Comparison of ENCODE assay signal across 9 cellular contexts in genomic region chr1:60874703-60875102, GRCh38.
DNase-seq lines count a peak whose midpoint lies in the region; FAIRE-seq and TF ChIP-seq lines count a peak whose summit lies in the region.
"Had no signal": no experiment of that assay in that cellular context is flagged by ENCODE, and none has a peak within 500 bp of the region (broad histone marks: within the 10 kb centered on the region; RNA-seq: fewer than 3 reads in every experiment).

No MANE protein-coding gene starts in this region.

- no peaks in the 10 kb centered on the region for H3K9me3 Mint-ChIP-seq in activated CD4-positive, alpha-beta T cell treated with anti-CD3 and anti-CD28 coated beads, Interleukin-2, amount 10 ng/mL, durations not matched to agents 7 days and 5 days

- peaks cover 9% of the 10 kb centered on the region for H3K4me1 ChIP-seq in smooth muscle cell (ENCODE audit: low read depth)

- no peak overlapping the region for H2AFZ ChIP-seq in smooth muscle cell (ENCODE audit: low read depth)

- H3K79me2 ChIP-seq in smooth muscle cell (ENCODE audit: low read depth): no peaks in the 10 kb centered on the region

- no peaks in the 10 kb centered on the region for H4K20me1 ChIP-seq in smooth muscle cell (ENCODE audit: low read depth)

- H3K9ac ChIP-seq in smooth muscle cell (ENCODE audit: low read depth): no peak overlapping the region

- H3K4me3 ChIP-seq in epithelial cell of proximal tubule (ENCODE audit: low read depth, low read length) (no peak overlapping the region), smooth muscle cell (no peak overlapping the region)

- H3K27ac Mint-ChIP-seq in activated CD4-positive, alpha-beta T cell treated with anti-CD3 and anti-CD28 coated beads, Interleukin-2, amount 10 ng/mL, durations not matched to agents 7 days and 5 days: no peak overlapping the region

- H3K4me3 Mint-ChIP-seq in activated CD4-positive, alpha-beta T cell treated with anti-CD3 and anti-CD28 coated beads, Interleukin-2, amount 10 ng/mL, durations not matched to agents 7 days and 5 days: no peak overlapping the region

- peaks cover 3% of the 10 kb centered on the region for H3K27me3 Mint-ChIP-seq in activated CD4-positive, alpha-beta T cell treated with anti-CD3 and anti-CD28 coated beads, Interleukin-2, amount 10 ng/mL, durations not matched to agents 7 days and 5 days

- peaks cover 9% of the 10 kb centered on the region for H3F3A ChIP-seq in smooth muscle cell (ENCODE audit: low read depth)

- peak; percentile 18 to 37 for DNase-seq in activated CD4-positive, alpha-beta T cell treated with anti-CD3 and anti-CD28 coated beads, Interleukin-2, amount 50 U/mL, for 48 hours
- no peak for DNase-seq in activated CD4-positive, alpha-beta T cell treated with anti-CD3 and anti-CD28 coated beads, Interleukin-2, amount 10 ng/mL, durations not matched to agents 7 days and 5 days
- DNase-seq in RKO (ENCODE audit: low spot score) (peak; percentile 48), epithelial cell of proximal tubule (ENCODE audit: low read depth) (peak; percentile 10), smooth muscle cell (lab: John Stamatoyannopoulos, UW; ENCODE audit: unreplicated experiment) (peak; percentile 9), GM10248 (ENCODE audit: extremely low spot score) (no peak), HT-29 (ENCODE audit: low spot score) (no peak), GM19239 (ENCODE audit: insufficient read length, low spot score) (no peak)
- DNase-seq: activated CD4-positive, CD25-positive, alpha-beta regulatory T cell had no signal

- no peak for FAIRE-seq in GM19239 (lab: Jason Lieb, UNC)

- CTCF ChIA-PET in activated CD4-positive, alpha-beta T cell treated with anti-CD3 and anti-CD28 coated beads, Interleukin-2, amount 10 ng/mL, durations not matched to agents 7 days and 5 days (lab: Charles Lee): interaction anchor here (0.7 kb wide), 1 partner anchor 13 kb away, joined by 3 read pairs; no protein-coding TSS in a partner anchor
- CTCF ChIA-PET in GM10248 (lab: Yijun Ruan, JAX): no interaction called here

- H3K27me3 ChIP-seq in smooth muscle cell (ENCODE audit: low read depth): no peaks in the 10 kb centered on the region

- H3K27ac ChIP-seq in smooth muscle cell (ENCODE audit: low read depth): peak overlapping the region; percentile 35

- peak overlapping the region; percentile 26 for H3K4me2 ChIP-seq in smooth muscle cell

- H3K9me3 ChIP-seq in smooth muscle cell (replicated peaks; ENCODE audit: low read depth): no peaks in the 10 kb centered on the region

- no peaks in the 10 kb centered on the region for H3K36me3 ChIP-seq in smooth muscle cell (ENCODE audit: low read depth)

- POLR2A ChIA-PET in activated CD4-positive, alpha-beta T cell treated with anti-CD3 and anti-CD28 coated beads, Interleukin-2, amount 10 ng/mL, durations not matched to agents 7 days and 5 days (lab: Charles Lee): no interaction called here
- POLR2A ChIA-PET in GM10248 (lab: Yijun Ruan, JAX): interaction anchor here (0.6 kb wide), 1 partner anchor 68 kb away, joined by 4 read pairs; no protein-coding TSS in a partner anchor

- no peaks in the 10 kb centered on the region for H3K4me1 Mint-ChIP-seq in activated CD4-positive, alpha-beta T cell treated with anti-CD3 and anti-CD28 coated beads, Interleukin-2, amount 10 ng/mL, durations not matched to agents 7 days and 5 days

- 61% methylated on average over 4 of the region's 4 CpGs for WGBS in smooth muscle cell (ENCODE audit: low lambda C conversion rate)

- no peaks in the 10 kb centered on the region for H3K36me3 Mint-ChIP-seq in activated CD4-positive, alpha-beta T cell treated with anti-CD3 and anti-CD28 coated beads, Interleukin-2, amount 10 ng/mL, durations not matched to agents 7 days and 5 days (ENCODE audit: low read depth)

- no peak for TF ChIP-seq CTCF in epithelial cell of proximal tubule (conservative IDR thresholded peaks at IDR 0.05; ENCODE audit: low read depth, low read length)
- TF ChIP-seq CTCF in smooth muscle cell (IDR thresholded peaks at IDR 0.05; ENCODE audit: borderline replicate concordance, insufficient read depth, poor library complexity, severe bottlenecking): no peak
- TF ChIP-seq CTCF in GM10248 (IDR thresholded peaks at IDR 0.05; ENCODE audit: control extremely low read depth, extremely low read depth, low read depth, missing control alignments): no peak

Comparison
In these comparisons a context has a peak if more than half of its experiments do, and no peak if none do; other contexts are left out.
1. DNase-seq: peak in activated CD4-positive, alpha-beta T cell treated with anti-CD3 and anti-CD28 coated beads, Interleukin-2, amount 50 U/mL, for 48 hours (2 of 2), RKO (single experiment), epithelial cell of proximal tubule (single experiment) and smooth muscle cell (single experiment); none in activated CD4-positive, alpha-beta T cell treated with anti-CD3 and anti-CD28 coated beads, Interleukin-2, amount 10 ng/mL, durations not matched to agents 7 days and 5 days (single experiment), GM10248 (single experiment), HT-29 (single experiment) and GM19239 (single experiment).